8 cellular contexts compared by ENCODE assay signal in genomic region chr7:99143853-99144672, GRCh38. TPM values are rescaled to one million over a fixed set of nuclear protein-coding genes. Genes with fewer than 3 reads are reported as not detected.
DNase-seq lines count a peak whose midpoint lies in the region; ATAC-seq and TF ChIP-seq lines count a peak whose summit lies in the region.

SMURF1 (minus strand) TSS chr7:99144108; CDS start chr7:99143780, 328 bp downstream.

- H3K36me3 Mint-ChIP-seq in mesothelial cell of epicardium = no peaks in the 10 kb centered on the region

- peak; percentile 93 for DNase-seq in AG20443 (ENCODE audit: low spot score)
- peak; percentile 42 for DNase-seq in NCI-H748 treated with DMSO at 0.1 percent for 48 hours (lab: John Stamatoyannopoulos, UW)
- DNase-seq in activated CD8-positive, alpha-beta memory T cell treated with anti-CD3 and anti-CD28 coated beads, Interleukin-2, amount 50 U/mL, for 4 hours = peak; percentile 70
- peak; percentile 65 to 77 for DNase-seq in mesothelial cell of epicardium (ENCODE audit: low spot score in 2 of 2, unreplicated experiment in 2 of 2)
- peak; percentile 52 for DNase-seq in stimulated activated CD8-positive, alpha-beta memory T cell treated with anti-CD3 and anti-CD28 coated beads, Interleukin-15, amount 100 ng/mL, for 24 hours (ENCODE audit: low read depth)

- TF ChIP-seq CTCF in mesothelial cell of epicardium (IDR thresholded peaks at IDR 0.05; ENCODE audit: unreplicated experiment) = no peak

- H3K4me1 Mint-ChIP-seq in mesothelial cell of epicardium = peaks cover 31% of the 10 kb centered on the region

- H3K27ac Mint-ChIP-seq in mesothelial cell of epicardium = peak within 1 kb of the TSS; percentile 95

- ATAC-seq in GM18907 (IDR thresholded peaks at IDR 0.05; ENCODE audit: unreplicated experiment) (peak; percentile 78), HG03135 (IDR thresholded peaks at IDR 0.05; ENCODE audit: unreplicated experiment) (peak; percentile 64)

- in situ Hi-C loops in endometrial microvascular endothelial cells (cut with HindIII; ENCODE audit: inconsistent ontology term, low pct_unique_long_range_greater_than_20kb, low sequenced_read_pairs) = no loop called here

- no peaks in the 10 kb centered on the region for H3K9me3 Mint-ChIP-seq in mesothelial cell of epicardium

- peak within 1 kb of the TSS; percentile 82 for H3K4me3 Mint-ChIP-seq in mesothelial cell of epicardium

- no peaks in the 10 kb centered on the region for H3K27me3 Mint-ChIP-seq in mesothelial cell of epicardium (ENCODE audit: low read depth)

RNA-seq across cellular contexts. Expression of gene SMURF1, which starts in this region (rescaled TPM):
- 14.9 TPM for total RNA-seq in endometrial microvascular endothelial cells (ENCODE audit: inconsistent ontology term)
- 29.7 to 34.4 TPM (median 33.6 TPM) in 3 replicates for total RNA-seq in mesothelial cell of epicardium

Comparison
In these comparisons a context has a peak if more than half of its experiments do, and no peak if none do; other contexts are left out.
1. Peak in every context shown above with its lines: DNase-seq and ATAC-seq.
2. DNase-seq: peak in every context shown above with its lines; median percentile 93 in AG20443; 71 in mesothelial cell of epicardium; 70 in activated CD8-positive, alpha-beta memory T cell treated with anti-CD3 and anti-CD28 coated beads, Interleukin-2, amount 50 U/mL, for 4 hours; 52 in stimulated activated CD8-positive, alpha-beta memory T cell treated with anti-CD3 and anti-CD28 coated beads, Interleukin-15, amount 100 ng/mL, for 24 hours; 42 in NCI-H748 treated with DMSO at 0.1 percent for 48 hours.